ENCODE assay signal across 7 cellular contexts in the genomic region with DNA sequence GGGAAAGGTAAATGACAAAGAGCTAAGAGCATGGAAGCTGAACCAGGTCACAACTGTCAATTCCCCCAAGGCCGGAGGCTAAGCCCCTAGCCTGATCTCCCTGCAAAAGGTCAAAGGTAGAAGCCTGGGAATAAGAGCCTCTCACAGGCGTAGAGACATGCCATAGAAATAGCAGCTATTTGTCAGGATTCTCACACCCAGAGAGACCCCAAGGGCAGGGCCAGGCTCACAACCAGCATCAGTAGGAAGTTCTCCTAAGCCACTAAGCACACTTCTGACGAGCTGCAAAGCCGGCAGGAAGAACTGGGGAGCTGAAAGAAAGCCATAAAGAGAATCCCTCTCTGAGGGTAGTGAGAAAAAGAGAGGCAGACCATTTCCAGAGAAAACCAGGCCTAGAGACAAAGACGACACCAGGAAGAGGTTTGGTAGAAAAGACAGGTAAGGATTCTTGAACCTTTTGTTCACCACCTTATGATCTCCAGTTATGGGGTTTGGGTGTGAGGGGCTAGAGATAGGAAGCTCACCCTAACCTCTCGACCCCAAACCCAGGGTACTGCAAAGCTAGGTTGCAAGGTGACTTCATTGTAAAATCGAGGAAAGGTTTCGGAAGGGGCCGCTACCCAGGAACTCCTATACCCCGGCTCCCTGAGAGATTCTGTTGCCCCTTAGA. TPM values are rescaled to one million over a fixed set of nuclear protein-coding genes. Genes with fewer than 3 reads are reported as not detected.
A peak's percentile ranks its signal among the peaks of the same experiment; 100 is the strongest.
DNase-seq lines count a peak whose midpoint lies in the region; ATAC-seq and TF ChIP-seq lines count a peak whose summit lies in the region.

No MANE protein-coding gene starts in this region.

- DNase-seq in SK-N-MC (ENCODE audit: low read depth, low spot score) = no peak
- DNase-seq in fibroblast of mammary gland (ENCODE audit: low read depth) = no peak
- peak; percentile 58 for DNase-seq in retina
- no peak for DNase-seq in AG08396 (ENCODE audit: low spot score)
- no peak for DNase-seq in mesenteric fat pad (ENCODE audit: low spot score)

- TF ChIP-seq CTCF in HEK293 (tag by site-specific recombination; IDR thresholded peaks at IDR 0.05) (no peak), fibroblast of mammary gland (conservative IDR thresholded peaks at IDR 0.05; ENCODE audit: control insufficient read depth, insufficient read depth, low read depth, low read length) (no peak)

- H3K9me3 ChIP-seq in HEK293 (ENCODE audit: control insufficient read depth, insufficient read depth, low read depth, low read length) (no peaks in the 10 kb centered on the region), SK-N-MC (ENCODE audit: low read depth, low read length) (no peaks in the 10 kb centered on the region)

- POLR2A ChIA-PET in HEK293 (lab: Yijun Ruan, JAX) = interaction anchor here (0.6 to 5.3 kb wide), 11 partner anchors 11 to 84 kb away, joined by 3 to 59 read pairs (median 14); partner anchors contain the start of genes ESYT1, MYL6, PA2G4 and RNF41

- H3K36me3 ChIP-seq in HEK293 (ENCODE audit: control insufficient read depth in 2 of 2, insufficient read depth in 1 of 2, low read length in 2 of 2) (peaks cover 26 to 41% of the 10 kb centered on the region in 2 experiments), SK-N-MC (ENCODE audit: insufficient read depth, low read length) (peaks cover 37% of the 10 kb centered on the region)

- H3K4me1 ChIP-seq in HEK293 (ENCODE audit: control insufficient read depth, insufficient read depth, low read length) = no peaks in the 10 kb centered on the region; the same call in 1 of the 2 replicates

- peak overlapping the region; percentile 87 for H3K4me3 ChIP-seq in HEK293 (ENCODE audit: low read depth, low read length)
- H3K4me3 ChIP-seq in SK-N-MC = peak overlapping the region; percentile 91
- peak overlapping the region; percentile 79 for H3K4me3 ChIP-seq in fibroblast of mammary gland (ENCODE audit: control insufficient read depth, low read depth, low read length)

- H3K9ac ChIP-seq in SK-N-MC (ENCODE audit: insufficient read length) = peak overlapping the region; percentile 89

- no peak for ATAC-seq in HG03139 (IDR thresholded peaks at IDR 0.05; ENCODE audit: unreplicated experiment)

- CTCF ChIA-PET in HEK293 (lab: Yijun Ruan, JAX) = interaction anchor here (0.5 to 6.1 kb wide), 21 partner anchors 8 to 450 kb away, joined by 3 to 86 read pairs (median 12); partner anchors contain the start of genes ANKRD52, ESYT1, PA2G4 and RNF41

- peak overlapping the region; percentile 78 for H3K27ac ChIP-seq in HEK293 (ENCODE audit: extremely low read depth, low read depth, low read length)
- H3K27ac ChIP-seq in SK-N-MC = no peak overlapping the region

TF ChIP-seq in HEK293, 187 proteins besides CTCF, POLR2A, EP300 and RAD21:
- TF ChIP-seq ZNF677 (tag by site-specific recombination; IDR thresholded peaks at IDR 0.05) (no peak), ZFHX2 (tag by site-specific recombination; conservative IDR thresholded peaks at IDR 0.05) (no peak), ZNF138 (tag by site-specific recombination; IDR thresholded peaks at IDR 0.05; ENCODE audit: borderline replicate concordance) (no peak), ZNF660 (tag by site-specific recombination; IDR thresholded peaks at IDR 0.05) (no peak), ZNF214 (tag by site-specific recombination; IDR thresholded peaks at IDR 0.05; ENCODE audit: borderline replicate concordance) (no peak), PBX3 (CRISPR knock-in tag; IDR thresholded peaks at IDR 0.05) (no peak), ZNF335 (tag by site-specific recombination; conservative IDR thresholded peaks at IDR 0.05) (no peak)
TF ChIP-seq in HEK293: peak in this region for 0.

RNA-seq across cellular contexts. Expression of gene SMARCC2, which starts 1.0 kb away (rescaled TPM):
- 113 TPM for total RNA-seq in mesenteric fat pad

RNA-seq across cellular contexts. Expression of gene MYL6, which starts 30.1 kb away (rescaled TPM):
- total RNA-seq in mesenteric fat pad = 2,743 TPM

RNA-seq across cellular contexts. Expression of gene RNF41, which starts 33.5 kb away (rescaled TPM):
- total RNA-seq in mesenteric fat pad = 93.8 TPM

RNA-seq across cellular contexts. Expression of gene MYL6B, which starts 35.9 kb away (rescaled TPM):
- total RNA-seq in mesenteric fat pad = 41.3 TPM

RNA-seq across cellular contexts. Expression of gene NABP2, which starts 35.9 kb away (rescaled TPM):
- total RNA-seq in mesenteric fat pad = 18.2 TPM
